32 cellular contexts compared by ENCODE assay signal in genomic region chrX:153491351-153492152, GRCh38. TPM values are rescaled to one million over a fixed set of nuclear protein-coding genes. Genes with fewer than 3 reads are reported as not detected.
A peak's percentile ranks its signal among the peaks of the same experiment; 100 is the strongest.
DNase-seq lines count a peak whose midpoint lies in the region; ATAC-seq, FAIRE-seq and TF ChIP-seq lines count a peak whose summit lies in the region.
"Had no signal": no experiment of that assay in that cellular context is flagged by ENCODE, and none has a peak within 500 bp of the region (broad histone marks: within the 10 kb centered on the region; RNA-seq: fewer than 3 reads in every experiment).

No MANE protein-coding gene starts in this region.

- no peak for ATAC-seq in CD8-positive, alpha-beta T cell
- no peak for ATAC-seq in HG02763 (IDR thresholded peaks at IDR 0.05; ENCODE audit: unreplicated experiment)
- ATAC-seq: activated CD4-positive, CD25-positive, alpha-beta regulatory T cell treated with anti-CD3 and anti-CD28 coated beads, Interleukin-2, amount 50 U/mL, for 24 hours; activated CD8-positive, alpha-beta T cell treated with anti-CD3 and anti-CD28 coated beads, Interleukin-2, amount 10 ng/mL, durations not matched to agents 7 days and 5 days; natural killer cell had no signal

- intact Hi-C loops in left ventricle myocardium inferior (cut with micrococcal nuclease): no loop called here
- intact Hi-C loops in cardiac septum (cut with DNase I): no loop called here
- intact Hi-C loops in CD8-positive, alpha-beta T cell (cut with DNase I, micrococcal nuclease): no loop called here

- no peak overlapping the region for H3K27ac Mint-ChIP-seq in CD8-positive, alpha-beta T cell
- H3K27ac Mint-ChIP-seq: activated CD8-positive, alpha-beta T cell treated with anti-CD3 and anti-CD28 coated beads, Interleukin-2, amount 10 ng/mL, durations not matched to agents 7 days and 5 days; activated naive CD4-positive, alpha-beta T cell treated with anti-CD3 and anti-CD28 coated beads, Interleukin-2, amount 10 ng/mL, durations not matched to agents 7 days and 5 days; IgD-negative memory B cell; memory B cell; natural killer cell; progenitor cell of endocrine pancreas; stimulated activated naive CD8-positive, alpha-beta T cell treated with anti-CD3 and anti-CD28 coated beads, Interleukin-15, Interleukin-2, amounts not matched to agents 100 ng/mL and 50 ng/mL, for 24 hours; T-helper 2 cell treated with Interferon-gamma antibody and Interleukin-4, amounts not matched to agents 5 μg/mL and 100 μg/mL, for 36 hours had no signal

- no peak overlapping the region for H2BK15ac ChIP-seq in H1 (ENCODE audit: low read length)

- H4K20me1 ChIP-seq in H1 (replicated peaks in 1 of 2; ENCODE audit: control insufficient read depth in 1 of 2, insufficient read depth in 2 of 2, low read length in 2 of 2): no peaks in the 10 kb centered on the region

- H3K36me3 ChIP-seq in left ventricle myocardium inferior (no peaks in the 10 kb centered on the region), H1 (ENCODE audit: control insufficient read depth in 2 of 4, insufficient read depth in 4 of 4, low read length in 3 of 4) (no peaks in the 10 kb centered on the region)
- H3K36me3 ChIP-seq in CD8-positive, alpha-beta T cell (ENCODE audit: insufficient read depth, low read length): no peaks in the 10 kb centered on the region
- H3K36me3 ChIP-seq: upper lobe of left lung had no signal

- H3K23me2 ChIP-seq in H1 (ENCODE audit: low read depth, low read length): no peaks in the 10 kb centered on the region; the same call in 1 of the 2 replicates

- H3K14ac ChIP-seq in H1 (ENCODE audit: insufficient read length): no peak overlapping the region

- H4K91ac ChIP-seq in H1 (replicated peaks; ENCODE audit: insufficient read length, low read length): no peak overlapping the region

- H3K4me3 ChIP-seq in left ventricle myocardium inferior (no peak overlapping the region), H1 (ENCODE audit: extremely low read depth in 1 of 4, insufficient read depth in 2 of 4, low read depth in 3 of 4, low read length in 4 of 4) (no peak overlapping the region)
- H3K4me3 ChIP-seq in CD8-positive, alpha-beta T cell (ENCODE audit: low read depth, low read length): no peak overlapping the region
- H3K4me3 ChIP-seq: MG63, upper lobe of left lung had no signal

- TF ChIP-seq CTCF in left ventricle myocardium inferior (IDR thresholded peaks at IDR 0.05; ENCODE audit: borderline replicate concordance): no peak
- no peak for TF ChIP-seq CTCF in H1 (IDR thresholded peaks at IDR 0.05; ENCODE audit: control extremely low read depth in 1 of 3, insufficient read depth in 1 of 3, low read depth in 1 of 3, low read length in 3 of 3)
- TF ChIP-seq CTCF in CD8-positive, alpha-beta T cell (IDR thresholded peaks at IDR 0.05): no peak

- no peaks in the 10 kb centered on the region for H3K79me2 ChIP-seq in H1 (ENCODE audit: control insufficient read depth in 1 of 2, insufficient read depth in 2 of 2, low read length in 2 of 2)

- no peak overlapping the region for H2AFZ ChIP-seq in H1 (ENCODE audit: low read length)

- TF ChIP-seq RAD21 in H1 (IDR thresholded peaks at IDR 0.05 in 1 of 2, conservative IDR thresholded peaks at IDR 0.05 in 1 of 2; ENCODE audit: low read depth in 2 of 2, low read length in 2 of 2): no peak

- H2BK120ac ChIP-seq in H1 (replicated peaks; ENCODE audit: low read depth, low read length): no peak overlapping the region

- H3K9me3 ChIP-seq in left ventricle myocardium inferior (replicated peaks) (no peaks in the 10 kb centered on the region), H1 (ENCODE audit: insufficient read depth in 2 of 2, low read depth in 1 of 2, low read length in 1 of 2) (no peaks in the 10 kb centered on the region)
- H3K9me3 ChIP-seq in CD8-positive, alpha-beta T cell (ENCODE audit: low read length): no peaks in the 10 kb centered on the region
- H3K9me3 ChIP-seq: MG63, upper lobe of left lung had no signal

- no peak overlapping the region for H3K18ac ChIP-seq in H1 (ENCODE audit: extremely low read depth, low read length)

- H3K56ac ChIP-seq in H1 (replicated peaks; ENCODE audit: insufficient read length, low read depth, low read length): no peak overlapping the region

- peak overlapping the region in 1 of 2 experiments; percentile 7; a peak in 1 of 4 replicates for H3K4me2 ChIP-seq in H1 (ENCODE audit: insufficient read depth in 1 of 2, low read depth in 2 of 2, low read length in 2 of 2)

- H2BK5ac ChIP-seq in H1 (ENCODE audit: low read depth, low read length): no peak overlapping the region

- no peak overlapping the region for H3K9ac ChIP-seq in H1 (replicated peaks in 1 of 4; ENCODE audit: extremely low read depth in 1 of 4, low read depth in 3 of 4, low read length in 3 of 4)

- peak overlapping the region; percentile 25; the same call in 1 of the 2 replicates for H4K8ac ChIP-seq in H1 (ENCODE audit: extremely low read depth, insufficient read depth, low read length)

- CTCF ChIA-PET in H1 (lab: Charles Lee; ENCODE audit: partially characterized antibody): interaction anchor here (0.5 to 7.5 kb wide), 5 partner anchors 9 to 19 kb away, joined by 3 to 50 read pairs (median 4); partner anchors contain the start of gene HAUS7
- CTCF ChIA-PET in CD8-positive, alpha-beta T cell (lab: Charles Lee): interaction anchor here (1.3 to 2.1 kb wide), 2 partner anchors 16 to 550 kb away, joined by 3 to 9 read pairs; no protein-coding TSS in a partner anchor

- peaks cover 2% of the 10 kb centered on the region for H3K4me1 Mint-ChIP-seq in CD8-positive, alpha-beta T cell (ENCODE audit: low read depth)
- H3K4me1 Mint-ChIP-seq: activated naive CD4-positive, alpha-beta T cell treated with anti-CD3 and anti-CD28 coated beads, Interleukin-2, amount 10 ng/mL, durations not matched to agents 7 days and 5 days; IgD-negative memory B cell had no signal

- H3K4me1 ChIP-seq in left ventricle myocardium inferior (peaks cover 23% of the 10 kb centered on the region), H1 (replicated peaks in 1 of 4; ENCODE audit: control insufficient read depth in 3 of 4, insufficient read depth in 4 of 4, low read length in 3 of 4) (peaks cover 0 to 18% (median 7%) of the 10 kb centered on the region in 4 experiments; a peak in 4 of 7 replicates)
- H3K4me1 ChIP-seq in CD8-positive, alpha-beta T cell (ENCODE audit: insufficient read depth, low read length): no peaks in the 10 kb centered on the region

- H3K4ac ChIP-seq in H1 (replicated peaks; ENCODE audit: insufficient read length, low read depth, low read length): no peak overlapping the region

- H2BK20ac ChIP-seq in H1 (ENCODE audit: low read length): no peak overlapping the region

- TF ChIP-seq EP300 in H1 (IDR thresholded peaks at IDR 0.05; ENCODE audit: borderline replicate concordance in 1 of 2, low read depth in 2 of 2, low read length in 2 of 2): no peak

- 73% methylated on average over 3 of the region's 17 CpGs; no CpG with 5 or more reads in 1 of the 2 experiments for WGBS in H1 (ENCODE audit: extremely low coverage in 1 of 2, insufficient coverage in 1 of 2, insufficient read length in 1 of 2, insufficient replicate concordance in 2 of 2, low coverage in 1 of 2, low lambda C conversion rate in 2 of 2, missing lambda C conversion rate in 1 of 2), 2 experiments

- H3K36me3 Mint-ChIP-seq in CD8-positive, alpha-beta T cell: no peaks in the 10 kb centered on the region
- H3K36me3 Mint-ChIP-seq: activated naive CD4-positive, alpha-beta T cell treated with anti-CD3 and anti-CD28 coated beads, Interleukin-2, amount 10 ng/mL, durations not matched to agents 7 days and 5 days; IgD-negative memory B cell; memory B cell; natural killer cell had no signal

- no peaks in the 10 kb centered on the region for H3K79me1 ChIP-seq in H1 (ENCODE audit: low read depth, low read length)

- no peak overlapping the region for H3K23ac ChIP-seq in H1 (ENCODE audit: insufficient read length)

- H2AK5ac ChIP-seq in H1 (ENCODE audit: low read depth, low read length): no peak overlapping the region

- no peak overlapping the region for H4K5ac ChIP-seq in H1 (ENCODE audit: insufficient read length, low read depth, low read length)

- no peaks in the 10 kb centered on the region for H3K9me3 Mint-ChIP-seq in CD8-positive, alpha-beta T cell
- H3K9me3 Mint-ChIP-seq: activated naive CD4-positive, alpha-beta T cell treated with anti-CD3 and anti-CD28 coated beads, Interleukin-2, amount 10 ng/mL, durations not matched to agents 7 days and 5 days; IgD-negative memory B cell; memory B cell; natural killer cell; stimulated activated naive CD8-positive, alpha-beta T cell treated with anti-CD3 and anti-CD28 coated beads, Interleukin-15, Interleukin-2, amounts not matched to agents 100 ng/mL and 50 ng/mL, for 24 hours; T-helper 2 cell treated with Interferon-gamma antibody and Interleukin-4, amounts not matched to agents 5 μg/mL and 100 μg/mL, for 36 hours had no signal

- peak overlapping the region; percentile 52 for H3K27ac ChIP-seq in left ventricle myocardium inferior (replicated peaks)
- H3K27ac ChIP-seq in H1 (ENCODE audit: low read depth, low read length): no peak overlapping the region
- H3K27ac ChIP-seq in CD8-positive, alpha-beta T cell (ENCODE audit: low read depth, low read length): no peak overlapping the region

- TF ChIP-seq POLR2A in H1 (IDR thresholded peaks at IDR 0.05; ENCODE audit: control extremely low read depth in 1 of 2, low read depth in 2 of 2, low read length in 2 of 2): no peak

- POLR2A ChIA-PET in H1 (lab: Charles Lee; ENCODE audit: partially characterized antibody): interaction anchor here (1.5 kb wide), 1 partner anchor 18 kb away, joined by 4 read pairs; no protein-coding TSS in a partner anchor
- POLR2A ChIA-PET in CD8-positive, alpha-beta T cell (lab: Charles Lee): no interaction called here

- peaks cover 4% of the 10 kb centered on the region for H3K27me3 Mint-ChIP-seq in CD8-positive, alpha-beta T cell (ENCODE audit: low read depth)
- H3K27me3 Mint-ChIP-seq: progenitor cell of endocrine pancreas; stimulated activated naive CD8-positive, alpha-beta T cell treated with anti-CD3 and anti-CD28 coated beads, Interleukin-15, Interleukin-2, amounts not matched to agents 100 ng/mL and 50 ng/mL, for 24 hours had no signal

- peaks cover 5% of the 10 kb centered on the region for H3K27me3 ChIP-seq in left ventricle myocardium inferior (ENCODE audit: low read depth)
- peaks cover 0 to 2% (median 0%) of the 10 kb centered on the region in 4 experiments; a peak in 5 of 7 replicates for H3K27me3 ChIP-seq in H1 (replicated peaks in 1 of 4; ENCODE audit: control insufficient read depth in 3 of 4, extremely low read depth in 1 of 4, insufficient read depth in 3 of 4, low read length in 3 of 4)
- H3K27me3 ChIP-seq in CD8-positive, alpha-beta T cell (ENCODE audit: insufficient read depth, low read length): no peaks in the 10 kb centered on the region
- H3K27me3 ChIP-seq: MG63, upper lobe of left lung had no signal

- H3K4me3 Mint-ChIP-seq in CD8-positive, alpha-beta T cell: no peak overlapping the region
- H3K4me3 Mint-ChIP-seq: activated CD8-positive, alpha-beta T cell treated with anti-CD3 and anti-CD28 coated beads, Interleukin-2, amount 10 ng/mL, durations not matched to agents 7 days and 5 days; activated naive CD4-positive, alpha-beta T cell treated with anti-CD3 and anti-CD28 coated beads, Interleukin-2, amount 10 ng/mL, durations not matched to agents 7 days and 5 days; IgD-negative memory B cell; memory B cell; natural killer cell; stimulated activated naive CD8-positive, alpha-beta T cell treated with anti-CD3 and anti-CD28 coated beads, Interleukin-15, Interleukin-2, amounts not matched to agents 100 ng/mL and 50 ng/mL, for 24 hours; T-helper 2 cell treated with Interferon-gamma antibody and Interleukin-4, amounts not matched to agents 5 μg/mL and 100 μg/mL, for 36 hours had no signal

- DNase-seq in left ventricle myocardium inferior: no peak
- DNase-seq in cardiac septum (ENCODE audit: low spot score): no peak
- no peak for DNase-seq in H1 (ENCODE audit: low read depth in 1 of 2, low spot score in 2 of 2)
- peak; percentile 59 for DNase-seq in myocyte (ENCODE audit: low read depth)
- no peak for DNase-seq in CD8-positive, alpha-beta T cell
- DNase-seq in NCI-H2196 treated with DMSO at 0.1 percent for 48 hours (lab: John Stamatoyannopoulos, UW; ENCODE audit: unreplicated experiment): no peak
- no peak for DNase-seq in activated effector memory CD4-positive, alpha-beta T cell treated with anti-CD3 and anti-CD28 coated beads, Interleukin-2, amount 50 U/mL, for 16 hours
- DNase-seq: activated CD8-positive, alpha-beta T cell treated with anti-CD3 and anti-CD28 coated beads, Interleukin-2, amount 10 ng/mL, durations not matched to agents 7 days and 5 days; activated naive CD4-positive, alpha-beta T cell treated with anti-CD3 and anti-CD28 coated beads, Interleukin-2, amount 10 ng/mL, durations not matched to agents 7 days and 5 days; activated T-cell treated with anti-CD3 and anti-CD28 coated beads, Interleukin-2, amount 50 U/mL, for 1 hour; anterior cingulate cortex; central memory CD4-positive, alpha-beta T cell; kidney; MG63; natural killer cell; NCI-H146; NCI-H82; OCI-M1; stimulated activated CD4-positive, alpha-beta T cell treated with anti-CD3 and anti-CD28 coated beads, Interleukin-4, amount 100 ng/mL, for 1 hour had no signal

- no peak for FAIRE-seq in H1 (lab: Jason Lieb, UNC)
- FAIRE-seq: A204.1, D721Med, frontal cortex, kidney, small intestine had no signal

- peak overlapping the region; percentile 39; the same call in 1 of the 2 replicates for H2BK12ac ChIP-seq in H1 (ENCODE audit: low read depth, low read length)

RNA-seq across cellular contexts. Expression of gene BGN, which starts 3.2 kb away (rescaled TPM):
- total RNA-seq in left ventricle myocardium inferior (84.3 TPM), cardiac septum (175 TPM), myocyte (0.94 and 1.1 TPM in 2 replicates)
- 2.1 and 2.4 TPM in 2 replicates for total RNA-seq in H1 (2021; fragmentation: NEBNext Ultra II Directional; extraction: Animal tissue kit (Norgen Biotek cat#: 25700))
- 1.8 and 2.7 TPM in 2 replicates for polyA plus RNA-seq in H1 (2011; rRNA removed)
- 0.84 TPM for polyA plus RNA-seq in H1 (2011; cell fraction: cytosol; rRNA removed)
- 1.7 TPM for polyA plus RNA-seq in H1 (2011; cell fraction: nucleus; rRNA removed)
- 2.0 to 4.0 TPM (median 2.9 TPM) in 4 replicates for polyA plus RNA-seq in H1 (2012, experiment 1 of 2)
- polyA plus RNA-seq in H1 (2012, experiment 2 of 2): 3.3 TPM
- 9.6 TPM for polyA plus RNA-seq in H1 (2013, experiment 1 of 2)
- 9.3 TPM for polyA plus RNA-seq in H1 (2013, experiment 2 of 2)
- 0.95 and 1.4 TPM in 2 replicates for polyA minus RNA-seq in H1 (2011; rRNA and poly(A)+ RNA removed)
- polyA minus RNA-seq in H1 (2011; cell fraction: cytosol; rRNA and poly(A)+ RNA removed): 2.4 TPM
- polyA minus RNA-seq in H1 (2011; cell fraction: nucleus; rRNA and poly(A)+ RNA removed): 1.6 TPM
- 3.9 TPM for polyA plus RNA-seq in myocyte (2012)
- total RNA-seq in CD8-positive, alpha-beta T cell: not detected
- total RNA-seq: activated CD8-positive, alpha-beta T cell treated with anti-CD3 and anti-CD28 coated beads, Interleukin-2, amount 10 ng/mL, durations not matched to agents 7 days and 5 days; natural killer cell had no signal
- polyA plus RNA-seq: IgD-negative memory B cell had no signal

RNA-seq across cellular contexts. Expression of gene HAUS7, which starts 21.2 kb away (rescaled TPM):
- 17.0 TPM for total RNA-seq in left ventricle myocardium inferior
- total RNA-seq in cardiac septum: 13.4 TPM
- total RNA-seq in H1 (2021; fragmentation: NEBNext Ultra II Directional; extraction: Animal tissue kit (Norgen Biotek cat#: 25700)): 53.4 and 54.0 TPM in 2 replicates
- polyA plus RNA-seq in H1 (2011; rRNA removed): 45.4 and 56.9 TPM in 2 replicates
- polyA plus RNA-seq in H1 (2011; cell fraction: cytosol; rRNA removed): 55.1 TPM
- 89.9 TPM for polyA plus RNA-seq in H1 (2011; cell fraction: nucleus; rRNA removed)
- 22.9 to 64.8 TPM (median 56.1 TPM) in 4 replicates for polyA plus RNA-seq in H1 (2012, experiment 1 of 2)
- 50.9 TPM for polyA plus RNA-seq in H1 (2012, experiment 2 of 2)
- polyA plus RNA-seq in H1 (2013, experiment 1 of 2): 30.3 TPM
- polyA plus RNA-seq in H1 (2013, experiment 2 of 2): 32.6 TPM
- polyA minus RNA-seq in H1 (2011; rRNA and poly(A)+ RNA removed): 30.5 and 30.6 TPM in 2 replicates
- polyA minus RNA-seq in H1 (2011; cell fraction: cytosol; rRNA and poly(A)+ RNA removed): 20.8 TPM
- polyA minus RNA-seq in H1 (2011; cell fraction: nucleus; rRNA and poly(A)+ RNA removed): 17.5 TPM
- 15.8 and 36.2 TPM in 2 replicates for total RNA-seq in myocyte
- polyA plus RNA-seq in myocyte (2012): 18.7 TPM
- 10 to 100 TPM; 20.5 to 20.6 TPM for total RNA-seq in CD8-positive, alpha-beta T cell

RNA-seq across cellular contexts. Expression of gene ATP2B3, which starts 25.9 kb away (rescaled TPM):
- total RNA-seq in left ventricle myocardium inferior: not detected
- 0.16 TPM for total RNA-seq in cardiac septum
- 0.15 and 0.19 TPM in 2 replicates for total RNA-seq in H1 (2021; fragmentation: NEBNext Ultra II Directional; extraction: Animal tissue kit (Norgen Biotek cat#: 25700))
- 0.14 and 0.24 TPM in 2 replicates for polyA plus RNA-seq in H1 (2011; rRNA removed)
- polyA plus RNA-seq in H1 (2011; cell fraction: cytosol; rRNA removed): 0.12 TPM
- 0.83 TPM for polyA plus RNA-seq in H1 (2011; cell fraction: nucleus; rRNA removed)
- 0.28 to 0.56 TPM (median 0.32 TPM) in 4 replicates for polyA plus RNA-seq in H1 (2012, experiment 1 of 2)
- 0.14 TPM for polyA plus RNA-seq in H1 (2012, experiment 2 of 2)
- polyA plus RNA-seq in H1 (2013, experiment 1 of 2): 0.26 TPM
- 0.26 TPM for polyA plus RNA-seq in H1 (2013, experiment 2 of 2)
- 0.24 and 0.25 TPM in 2 replicates for polyA minus RNA-seq in H1 (2011; rRNA and poly(A)+ RNA removed)
- not detected for polyA minus RNA-seq in H1 (2011; cell fraction: cytosol; rRNA and poly(A)+ RNA removed)
- 0.10 TPM for polyA minus RNA-seq in H1 (2011; cell fraction: nucleus; rRNA and poly(A)+ RNA removed)
- total RNA-seq in myocyte: 0.40 and 0.57 TPM in 2 replicates
- 0.20 TPM for polyA plus RNA-seq in myocyte (2012)
- total RNA-seq in CD8-positive, alpha-beta T cell: not detected
- total RNA-seq: activated CD8-positive, alpha-beta T cell treated with anti-CD3 and anti-CD28 coated beads, Interleukin-2, amount 10 ng/mL, durations not matched to agents 7 days and 5 days; kidney; natural killer cell had no signal
- polyA plus RNA-seq: esophagus, IgD-negative memory B cell had no signal

RNA-seq across cellular contexts. Expression of gene TREX2, which starts 45.7 kb away (rescaled TPM):
- total RNA-seq in left ventricle myocardium inferior: not detected
- 0.19 TPM for total RNA-seq in cardiac septum
- total RNA-seq in H1 (2021; fragmentation: NEBNext Ultra II Directional; extraction: Animal tissue kit (Norgen Biotek cat#: 25700)): 0.69 and 0.71 TPM in 2 replicates
- polyA plus RNA-seq in H1 (2011; rRNA removed): 0.80 and 1.5 TPM in 2 replicates
- 0.79 TPM for polyA plus RNA-seq in H1 (2011; cell fraction: cytosol; rRNA removed)
- polyA plus RNA-seq in H1 (2011; cell fraction: nucleus; rRNA removed): 4.4 TPM
- polyA plus RNA-seq in H1 (2012, experiment 1 of 2): 0.30 to 0.61 TPM (median 0.49 TPM) in 4 replicates
- 0.68 TPM for polyA plus RNA-seq in H1 (2012, experiment 2 of 2)
- polyA plus RNA-seq in H1 (2013, experiment 1 of 2): 0.39 TPM
- polyA plus RNA-seq in H1 (2013, experiment 2 of 2): 0.31 TPM
- polyA minus RNA-seq in H1 (2011; rRNA and poly(A)+ RNA removed): 0.22 and 0.38 TPM in 2 replicates
- 2.0 TPM for polyA minus RNA-seq in H1 (2011; cell fraction: cytosol; rRNA and poly(A)+ RNA removed)
- 5.1 TPM for polyA minus RNA-seq in H1 (2011; cell fraction: nucleus; rRNA and poly(A)+ RNA removed)
- 0.78 and 1.5 TPM in 2 replicates for total RNA-seq in myocyte
- 0.08 TPM for polyA plus RNA-seq in myocyte (2012)
- total RNA-seq in CD8-positive, alpha-beta T cell: 1 to 10 TPM; 1.4 to 1.7 TPM

Comparison
In these comparisons a context has a peak if more than half of its experiments do, and no peak if none do; other contexts are left out.
1. RNA of gene BGN, which starts 3.2 kb away (total RNA-seq): 175 TPM in cardiac septum (single experiment) and 84.3 TPM in left ventricle myocardium inferior (single experiment); 2.1 to 2.4 TPM in H1, 0.94 to 1.1 TPM in myocyte and not detected in CD8-positive, alpha-beta T cell; every median in the first group is over 10 times any median in the second.